13 cellular contexts compared by ENCODE assay signal in genomic region chr11:1570531-1570895, GRCh38. TPM values are rescaled to one million over a fixed set of nuclear protein-coding genes. Genes with fewer than 3 reads are reported as not detected.
A peak's percentile ranks its signal among the peaks of the same experiment; 100 is the strongest.
DNase-seq lines count a peak whose midpoint lies in the region; ATAC-seq and TF ChIP-seq lines count a peak whose summit lies in the region.
"Had no signal": no experiment of that assay in that cellular context is flagged by ENCODE, and none has a peak within 500 bp of the region (broad histone marks: within the 10 kb centered on the region; RNA-seq: fewer than 3 reads in every experiment).

No MANE protein-coding gene starts in this region.

- no peaks in the 10 kb centered on the region for H3K36me3 Mint-ChIP-seq in activated CD4-positive, alpha-beta T cell treated with anti-CD3 and anti-CD28 coated beads, Interleukin-2, amount 10 ng/mL, durations not matched to agents 7 days and 5 days (ENCODE audit: low read depth)
- no peaks in the 10 kb centered on the region for H3K36me3 Mint-ChIP-seq in activated naive CD8-positive, alpha-beta T cell treated with anti-CD3 and anti-CD28 coated beads, Interleukin-2, amount 50 U/mL, for 24 hours (ENCODE audit: low read depth)

- peak overlapping the region; percentile 48 for H3K4me3 Mint-ChIP-seq in activated CD4-positive, alpha-beta T cell treated with anti-CD3 and anti-CD28 coated beads, Interleukin-2, amount 10 ng/mL, durations not matched to agents 7 days and 5 days
- peak overlapping the region; percentile 50 for H3K4me3 Mint-ChIP-seq in activated naive CD8-positive, alpha-beta T cell treated with anti-CD3 and anti-CD28 coated beads, Interleukin-2, amount 50 U/mL, for 24 hours

- H3K9me3 ChIP-seq in left lung: no peaks in the 10 kb centered on the region
- H3K9me3 ChIP-seq: right lobe of liver, suprapubic skin had no signal

- H3K9me3 Mint-ChIP-seq in activated CD4-positive, alpha-beta T cell treated with anti-CD3 and anti-CD28 coated beads, Interleukin-2, amount 10 ng/mL, durations not matched to agents 7 days and 5 days: no peaks in the 10 kb centered on the region
- no peaks in the 10 kb centered on the region for H3K9me3 Mint-ChIP-seq in activated naive CD8-positive, alpha-beta T cell treated with anti-CD3 and anti-CD28 coated beads, Interleukin-2, amount 50 U/mL, for 24 hours

- CTCF ChIA-PET in activated CD4-positive, alpha-beta T cell treated with anti-CD3 and anti-CD28 coated beads, Interleukin-2, amount 10 ng/mL, durations not matched to agents 7 days and 5 days (lab: Charles Lee): no interaction called here

- H3K27ac ChIP-seq in left lung: no peak overlapping the region
- H3K27ac ChIP-seq in substantia nigra (ENCODE audit: low read depth, low read length, poor library complexity, severe bottlenecking): peak overlapping the region; percentile 82
- H3K27ac ChIP-seq: GM23248, right lobe of liver had no signal

- peaks cover 8 to 34% of the 10 kb centered on the region in 2 donors for H3K4me1 ChIP-seq in left lung

- TF ChIP-seq CTCF in left lung (IDR thresholded peaks at IDR 0.05): no peak

- peak overlapping the region; percentile 47 to 48 for H3K4me3 ChIP-seq in left lung

- DNase-seq in activated CD4-positive, alpha-beta T cell treated with anti-CD3 and anti-CD28 coated beads, Interleukin-2, amount 10 ng/mL, durations not matched to agents 7 days and 5 days: no peak
- DNase-seq in activated CD4-positive, alpha-beta T cell treated with anti-CD3 and anti-CD28 coated beads for 4 hours: no peak
- no peak for DNase-seq in activated naive CD8-positive, alpha-beta T cell treated with anti-CD3 and anti-CD28 coated beads, Interleukin-2, amount 50 U/mL, for 24 hours
- DNase-seq in left lung (peak in 1 of 2 donors; percentile 30), substantia nigra (lab: John Stamatoyannopoulos, UW) (peak in 1 of 49 donors; percentile 77)
- DNase-seq: amniotic stem cell, GM23248 had no signal

- peaks cover 11% of the 10 kb centered on the region for H3K4me1 Mint-ChIP-seq in activated CD4-positive, alpha-beta T cell treated with anti-CD3 and anti-CD28 coated beads, Interleukin-2, amount 10 ng/mL, durations not matched to agents 7 days and 5 days
- peaks cover 16% of the 10 kb centered on the region for H3K4me1 Mint-ChIP-seq in activated naive CD8-positive, alpha-beta T cell treated with anti-CD3 and anti-CD28 coated beads, Interleukin-2, amount 50 U/mL, for 24 hours

- ATAC-seq in activated naive CD8-positive, alpha-beta T cell treated with anti-CD3 and anti-CD28 coated beads, Interleukin-2, amount 50 U/mL, for 24 hours: no peak
- ATAC-seq in left lung (no peak), GM19395 (IDR thresholded peaks at IDR 0.05; ENCODE audit: unreplicated experiment) (no peak), HG03432 (IDR thresholded peaks at IDR 0.05; ENCODE audit: unreplicated experiment) (no peak), GM18519 (IDR thresholded peaks at IDR 0.05; ENCODE audit: low FRiP score, unreplicated experiment) (no peak)
- ATAC-seq: right lobe of liver had no signal

- peaks cover 3 to 72% of the 10 kb centered on the region in 2 donors for H3K27me3 ChIP-seq in left lung
- H3K27me3 ChIP-seq: right lobe of liver had no signal

- POLR2A ChIA-PET in activated CD4-positive, alpha-beta T cell treated with anti-CD3 and anti-CD28 coated beads, Interleukin-2, amount 10 ng/mL, durations not matched to agents 7 days and 5 days (lab: Charles Lee): no interaction called here

- H3K36me3 ChIP-seq in left lung: peaks cover 0 to 2% of the 10 kb centered on the region in 2 donors
- H3K36me3 ChIP-seq: right lobe of liver had no signal

- peaks cover 26% of the 10 kb centered on the region for H3K27me3 Mint-ChIP-seq in activated CD4-positive, alpha-beta T cell treated with anti-CD3 and anti-CD28 coated beads, Interleukin-2, amount 10 ng/mL, durations not matched to agents 7 days and 5 days
- H3K27me3 Mint-ChIP-seq in activated naive CD8-positive, alpha-beta T cell treated with anti-CD3 and anti-CD28 coated beads, Interleukin-2, amount 50 U/mL, for 24 hours: peaks cover 15% of the 10 kb centered on the region

- intact Hi-C loops in left lung (cut with DNase I): no loop called here

- H3K27ac Mint-ChIP-seq in activated CD4-positive, alpha-beta T cell treated with anti-CD3 and anti-CD28 coated beads, Interleukin-2, amount 10 ng/mL, durations not matched to agents 7 days and 5 days: peak overlapping the region; percentile 36
- no peak overlapping the region for H3K27ac Mint-ChIP-seq in activated naive CD8-positive, alpha-beta T cell treated with anti-CD3 and anti-CD28 coated beads, Interleukin-2, amount 50 U/mL, for 24 hours

RNA-seq across cellular contexts. Expression of gene DUSP8, which starts 1.6 kb away (rescaled TPM):
- under 1 TPM; 0.22 to 0.23 TPM for total RNA-seq in activated CD4-positive, alpha-beta T cell treated with anti-CD3 and anti-CD28 coated beads, Interleukin-2, amount 10 ng/mL, durations not matched to agents 7 days and 5 days
- 10 to 100 TPM in 1 of 2 donors, 1 to 10 TPM in 1; 9.9 to 21.8 TPM for total RNA-seq in left lung

RNA-seq across cellular contexts. Expression of gene KRTAP5-1, which starts 14.6 kb away (rescaled TPM):
- total RNA-seq in activated CD4-positive, alpha-beta T cell treated with anti-CD3 and anti-CD28 coated beads, Interleukin-2, amount 10 ng/mL, durations not matched to agents 7 days and 5 days: not detected
- total RNA-seq in left lung: not detected
- total RNA-seq: GM23248; right lobe of liver; T-helper 1 cell treated with Interleukin-12 subunit alpha and Interleukin-12 subunit beta and Interleukin-4 antibody, amounts not matched to agents 30 ng/mL and 1 ng/mL, for 36 hours had no signal

RNA-seq across cellular contexts. Expression of gene KRTAP5-2, which starts 27.6 kb away (rescaled TPM):
- not detected for total RNA-seq in activated CD4-positive, alpha-beta T cell treated with anti-CD3 and anti-CD28 coated beads, Interleukin-2, amount 10 ng/mL, durations not matched to agents 7 days and 5 days
- not detected for total RNA-seq in left lung
- total RNA-seq: GM23248; right lobe of liver; T-helper 1 cell treated with Interleukin-12 subunit alpha and Interleukin-12 subunit beta and Interleukin-4 antibody, amounts not matched to agents 30 ng/mL and 1 ng/mL, for 36 hours had no signal

RNA-seq across cellular contexts. Expression of gene KRTAP5-3, which starts 37.8 kb away (rescaled TPM):
- not detected for total RNA-seq in activated CD4-positive, alpha-beta T cell treated with anti-CD3 and anti-CD28 coated beads, Interleukin-2, amount 10 ng/mL, durations not matched to agents 7 days and 5 days
- not detected for total RNA-seq in left lung
- total RNA-seq: GM23248; right lobe of liver; T-helper 1 cell treated with Interleukin-12 subunit alpha and Interleukin-12 subunit beta and Interleukin-4 antibody, amounts not matched to agents 30 ng/mL and 1 ng/mL, for 36 hours had no signal

RNA-seq across cellular contexts. Expression of gene KRTAP5-4, which starts 51.4 kb away (rescaled TPM):
- total RNA-seq in activated CD4-positive, alpha-beta T cell treated with anti-CD3 and anti-CD28 coated beads, Interleukin-2, amount 10 ng/mL, durations not matched to agents 7 days and 5 days: not detected
- not detected for total RNA-seq in left lung
- total RNA-seq: GM23248; right lobe of liver; T-helper 1 cell treated with Interleukin-12 subunit alpha and Interleukin-12 subunit beta and Interleukin-4 antibody, amounts not matched to agents 30 ng/mL and 1 ng/mL, for 36 hours had no signal

Comparison
In these comparisons a context has a peak if more than half of its experiments do, and no peak if none do; other contexts are left out.
1. RNA of gene DUSP8, which starts 1.6 kb away (total RNA-seq): 9.9 to 21.8 TPM in left lung; 0.22 to 0.23 TPM in activated CD4-positive, alpha-beta T cell treated with anti-CD3 and anti-CD28 coated beads, Interleukin-2, amount 10 ng/mL, durations not matched to agents 7 days and 5 days; every median in the first group is over 4 times any median in the second.